Comparison of ENCODE assay signal across 14 cellular contexts in the genomic region with DNA sequence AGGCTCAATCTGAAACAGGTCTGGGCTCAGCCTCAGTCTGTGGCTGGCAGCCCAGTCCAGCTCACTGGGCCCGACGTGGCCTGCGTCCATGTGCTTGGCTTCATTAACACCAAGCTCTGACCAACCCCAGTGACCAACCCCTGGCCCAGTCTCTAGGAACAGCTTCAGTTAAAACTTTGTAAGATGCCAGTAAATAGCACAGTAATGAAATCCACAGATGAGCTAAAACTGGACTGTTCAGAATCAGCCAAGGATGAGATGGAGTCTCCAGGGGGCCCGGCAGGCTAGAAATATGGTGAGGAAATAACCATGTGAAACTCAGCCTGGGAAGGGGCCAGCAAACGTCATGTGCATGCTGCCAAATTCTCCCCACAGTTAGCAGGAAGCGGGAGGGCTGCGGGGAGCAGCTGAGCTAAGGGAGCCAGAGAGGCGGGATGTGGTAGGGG. TPM values are rescaled to one million over a fixed set of nuclear protein-coding genes. Genes with fewer than 3 reads are reported as not detected.
DNase-seq lines count a peak whose midpoint lies in the region; ATAC-seq, FAIRE-seq and TF ChIP-seq lines count a peak whose summit lies in the region.
"Had no signal": no experiment of that assay in that cellular context is flagged by ENCODE, and none has a peak within 500 bp of the region (broad histone marks: within the 10 kb centered on the region; RNA-seq: fewer than 3 reads in every experiment).

No MANE protein-coding gene starts in this region.

- H3K4me1 Mint-ChIP-seq in astrocyte (ENCODE audit: low read depth, unreplicated experiment), result no peaks in the 10 kb centered on the region
- H3K4me1 Mint-ChIP-seq: activated B cell treated with CpG ODN at 0.5 μM for 24 hours had no signal

- no peak overlapping the region for H3K4me2 ChIP-seq in astrocyte (ENCODE audit: low read length)

- intact Hi-C loops in head of caudate nucleus (cut with DNase I), result no loop called here
- intact Hi-C loops in uterus (cut with DNase I; ENCODE audit: low total_unique reads), result no loop called here

- peaks cover 22% of the 10 kb centered on the region for H3K27me3 Mint-ChIP-seq in astrocyte (ENCODE audit: low read depth, unreplicated experiment)
- H3K27me3 Mint-ChIP-seq: activated B cell treated with CpG ODN at 0.5 μM for 24 hours had no signal

- H3K4me1 ChIP-seq in astrocyte (ENCODE audit: insufficient read depth, low read length) (no peaks in the 10 kb centered on the region), uterus (no peaks in the 10 kb centered on the region)

- no peaks in the 10 kb centered on the region for H3K36me3 Mint-ChIP-seq in astrocyte (ENCODE audit: low read depth, unreplicated experiment)

- H3K27ac ChIP-seq in astrocyte (ENCODE audit: low read depth, low read length), result no peak overlapping the region
- H3K27ac ChIP-seq in uterus, result peak overlapping the region in 1 of 2 donors; percentile 47
- H3K27ac ChIP-seq: SK-N-MC had no signal

- TF ChIP-seq CTCF in astrocyte (IDR thresholded peaks at IDR 0.05; ENCODE audit: insufficient read depth, low read depth, low read length), result no peak
- no peak for TF ChIP-seq CTCF in omental fat pad (IDR thresholded peaks at IDR 0.05)
- no peak for TF ChIP-seq CTCF in uterus (IDR thresholded peaks at IDR 0.05)

- H3K36me3 ChIP-seq in astrocyte (ENCODE audit: insufficient read depth, low read length) (no peaks in the 10 kb centered on the region), uterus (no peaks in the 10 kb centered on the region)

- H2AFZ ChIP-seq in astrocyte (ENCODE audit: low read depth, low read length), result no peak overlapping the region

- no peak overlapping the region for H3K4me3 Mint-ChIP-seq in astrocyte (ENCODE audit: unreplicated experiment)
- H3K4me3 Mint-ChIP-seq: activated B cell treated with CpG ODN at 0.5 μM for 24 hours had no signal

- no peak overlapping the region for H3K9ac ChIP-seq in astrocyte (ENCODE audit: low read length)

- H3K27ac Mint-ChIP-seq in astrocyte (ENCODE audit: unreplicated experiment), result no peak overlapping the region
- H3K27ac Mint-ChIP-seq: activated B cell treated with CpG ODN at 0.5 μM for 24 hours had no signal

- ATAC-seq in omental fat pad (ENCODE audit: low FRiP score), result peak; percentile 66
- no peak for ATAC-seq in GM18519 (IDR thresholded peaks at IDR 0.05; ENCODE audit: low FRiP score, unreplicated experiment)
- ATAC-seq: K562 had no signal

- H4K20me1 ChIP-seq in astrocyte (ENCODE audit: insufficient read depth, low read length), result no peaks in the 10 kb centered on the region

- no peak for FAIRE-seq in astrocyte (lab: Jason Lieb, UNC)
- FAIRE-seq: K562 had no signal

- DNase-seq in astrocyte (ENCODE audit: low read depth) (peak; percentile 51), head of caudate nucleus (peak in 38 of 42 donors; percentile 11 to 76 (median 40)), omental fat pad (ENCODE audit: low spot score) (no peak), uterus (peak; percentile 75 to 83), NCI-H524 treated with DMSO at 0.1 percent for 48 hours (lab: John Stamatoyannopoulos, UW) (no peak), GM19240 (ENCODE audit: insufficient read length, low spot score) (no peak)
- DNase-seq: activated B cell treated with CpG ODN at 0.5 μM for 24 hours; effector memory CD4-positive, alpha-beta T cell; NCI-H1930 had no signal

- H3K27me3 ChIP-seq in astrocyte (ENCODE audit: insufficient read depth, low read length), result no peaks in the 10 kb centered on the region
- H3K27me3 ChIP-seq in uterus, result no peaks in the 10 kb centered on the region

- H3K4me3 ChIP-seq in astrocyte (ENCODE audit: insufficient read depth, low read depth, low read length) (no peak overlapping the region), uterus (no peak overlapping the region)
- H3K4me3 ChIP-seq: K562, SK-N-MC had no signal

- H3K9me3 ChIP-seq in astrocyte (ENCODE audit: insufficient read depth, low read depth, low read length) (no peaks in the 10 kb centered on the region), uterus (no peaks in the 10 kb centered on the region)

- no peak for TF ChIP-seq POLR2A in uterus (IDR thresholded peaks at IDR 0.05)

- H3K9me3 Mint-ChIP-seq in astrocyte (ENCODE audit: unreplicated experiment), result no peaks in the 10 kb centered on the region
- H3K9me3 Mint-ChIP-seq: activated B cell treated with CpG ODN at 0.5 μM for 24 hours had no signal

- no peaks in the 10 kb centered on the region for H3K79me2 ChIP-seq in astrocyte (ENCODE audit: insufficient read depth, low read length)

RNA-seq across cellular contexts. Expression of a gene that starts 37.1 kb away (rescaled TPM):
- not detected in 2 replicates for total RNA-seq in astrocyte
- 1 to 10 TPM; 2.4 to 7.8 (median 5.3) TPM for total RNA-seq in omental fat pad
- 1 to 10 TPM; 2.9 to 4.6 (median 3.9) TPM for total RNA-seq in uterus
- total RNA-seq: renal cortical epithelial cell had no signal

RNA-seq across cellular contexts. Expression of a gene that starts 46.9 kb away (rescaled TPM):
- total RNA-seq in astrocyte (0.62 and 2.1 TPM in 2 replicates), omental fat pad (1 to 10 TPM in 1 of 4 donors, under 1 TPM in 3; 0.32 to 3.1 (median 0.76) TPM), uterus (1 to 10 TPM in 2 of 4 donors, not detected in 2; 1.3 to 2.6 TPM)
- total RNA-seq: activated B cell treated with CpG ODN at 0.5 μM for 24 hours, K562, mononuclear cell had no signal

Comparison
In these comparisons a context has a peak if more than half of its experiments do, and no peak if none do; other contexts are left out.
1. DNase-seq: peak in astrocyte (single experiment), head of caudate nucleus (38 of 42) and uterus (2 of 2); none in omental fat pad (single experiment), NCI-H524 treated with DMSO at 0.1 percent for 48 hours (single experiment) and GM19240 (single experiment).